Comparison of ENCODE assay signal across 16 cellular contexts in genomic region chr2:239960929-239961661, GRCh38.
DNase-seq lines count a peak whose midpoint lies in the region; ATAC-seq and TF ChIP-seq lines count a peak whose summit lies in the region.
"Had no signal": no experiment of that assay in that cellular context is flagged by ENCODE, and none has a peak within 500 bp of the region (broad histone marks: within the 10 kb centered on the region; RNA-seq: fewer than 3 reads in every experiment).

No MANE protein-coding gene starts in this region.

- H3K27ac ChIP-seq in SK-N-SH (ENCODE audit: low read depth in 2 of 2, low read length in 1 of 2) (no peak overlapping the region), OCI-LY7 (ENCODE audit: low read depth, low read length, poor library complexity, severe bottlenecking) (no peak overlapping the region)
- H3K27ac ChIP-seq: 22Rv1, colonic mucosa had no signal

- 98% methylated on average over 16 of the region's 17 CpGs for WGBS in SK-N-SH (ENCODE audit: low lambda C conversion rate)

- DNase-seq in SK-N-SH, result peak; percentile 20
- peak; percentile 62 for DNase-seq in GM10248 (ENCODE audit: extremely low spot score)
- DNase-seq in NAMALWA (ENCODE audit: low spot score), result peak; percentile 5
- DNase-seq in memory B cell (ENCODE audit: low spot score in 2 of 2), result no peak
- no peak for DNase-seq in hepatic stellate cell (ENCODE audit: low spot score)
- no peak for DNase-seq in OCI-LY7 (ENCODE audit: low spot score)
- no peak for DNase-seq in 8988T
- DNase-seq: activated CD4-positive, CD25-positive, alpha-beta regulatory T cell; colonic mucosa; foreskin fibroblast; kidney glomerular epithelial cell; NCI-H524 treated with DMSO at 0.1 percent for 48 hours; SHP77 treated with DMSO at 0.1 percent for 48 hours had no signal

- H3K4me2 ChIP-seq in SK-N-SH (no peak overlapping the region), OCI-LY7 (ENCODE audit: low read length) (no peak overlapping the region)

- CTCF ChIA-PET in SK-N-SH (lab: Yijun Ruan, JAX) (interaction anchor here (0.6 to 4.5 kb wide), 5 partner anchors 15 to 611 kb away, joined by 3 to 34 read pairs (median 3); no protein-coding TSS in a partner anchor), GM10248 (lab: Yijun Ruan, JAX) (interaction anchor here (0.8 to 2.1 kb wide), 4 partner anchors 18 to 31 kb away, joined by 3 to 9 read pairs (median 4); no protein-coding TSS in a partner anchor), OCI-LY7 (lab: Charles Lee; ENCODE audit: unreplicated experiment) (no interaction called here)

- H3K4me1 Mint-ChIP-seq in memory B cell, result peaks cover 6% of the 10 kb centered on the region

- H3K79me2 ChIP-seq in SK-N-SH (ENCODE audit: insufficient read depth) (no peaks in the 10 kb centered on the region), OCI-LY7 (ENCODE audit: insufficient read depth, low read depth, low read length) (no peaks in the 10 kb centered on the region)

- no peak overlapping the region for H3K9ac ChIP-seq in SK-N-SH

- peaks cover 28% of the 10 kb centered on the region for H3K36me3 Mint-ChIP-seq in memory B cell

- no peak for TF ChIP-seq CTCF in SK-N-SH (IDR thresholded peaks at IDR 0.05)
- peak; percentile 8 for TF ChIP-seq CTCF in GM10248 (IDR thresholded peaks at IDR 0.05; ENCODE audit: control extremely low read depth, extremely low read depth, low read depth, missing control alignments)
- TF ChIP-seq CTCF in OCI-LY7 (conservative IDR thresholded peaks at IDR 0.05; ENCODE audit: low read length), result no peak

- H3K27me3 Mint-ChIP-seq in memory B cell, result no peaks in the 10 kb centered on the region

- no peaks in the 10 kb centered on the region for H3K27me3 ChIP-seq in SK-N-SH (ENCODE audit: insufficient read depth)
- H3K27me3 ChIP-seq: colonic mucosa had no signal

- POLR2A ChIA-PET in SK-N-SH (lab: Yijun Ruan, JAX), result interaction anchor here (0.5 kb wide), 1 partner anchor 65 kb away, joined by 3 read pairs; no protein-coding TSS in a partner anchor
- POLR2A ChIA-PET in GM10248 (lab: Yijun Ruan, JAX), result no interaction called here
- POLR2A ChIA-PET in OCI-LY7 (lab: Charles Lee), result interaction anchor here (0.7 kb wide), 1 partner anchor 10 kb away, joined by 3 read pairs; no protein-coding TSS in a partner anchor

- ATAC-seq in SK-N-SH treated with all-trans-retinoic acid at 6 μM for 48 hours (no peak), memory B cell (ENCODE audit: low read depth) (peak; percentile 24)

- H2AFZ ChIP-seq in SK-N-SH (ENCODE audit: low read depth) (no peak overlapping the region), OCI-LY7 (ENCODE audit: low read length) (no peak overlapping the region)

- TF ChIP-seq RAD21 in SK-N-SH (IDR thresholded peaks at IDR 0.05; ENCODE audit: low read length), result no peak

- peaks cover 0 to 9% of the 10 kb centered on the region in 2 experiments; a peak in 1 of 4 replicates for H3K4me1 ChIP-seq in SK-N-SH (ENCODE audit: control insufficient read depth in 1 of 2, insufficient read depth in 2 of 2, low read depth in 1 of 2, low read length in 1 of 2)
- H3K4me1 ChIP-seq in OCI-LY7 (ENCODE audit: insufficient read depth, low read length, poor library complexity, severe bottlenecking), result no peaks in the 10 kb centered on the region
- H3K4me1 ChIP-seq: colonic mucosa had no signal

- intact Hi-C loops in OCI-LY7 (cut with micrococcal nuclease; ENCODE audit: unreplicated experiment), result no loop called here

- H3K9me2 ChIP-seq in SK-N-SH, result no peaks in the 10 kb centered on the region
- H3K9me2 ChIP-seq in OCI-LY7 (ENCODE audit: insufficient read depth, low read length), result no peaks in the 10 kb centered on the region

- H3K27ac Mint-ChIP-seq in memory B cell, result peak overlapping the region; percentile 55

- H4K20me1 ChIP-seq in SK-N-SH (ENCODE audit: insufficient read depth) (no peaks in the 10 kb centered on the region), OCI-LY7 (ENCODE audit: insufficient read depth, low read length) (no peaks in the 10 kb centered on the region)

- H3K9me3 Mint-ChIP-seq in memory B cell, result no peaks in the 10 kb centered on the region
- H3K9me3 Mint-ChIP-seq: nephron had no signal

- H3K4me3 ChIP-seq in SK-N-SH (ENCODE audit: low read depth in 2 of 2, low read length in 1 of 2) (no peak overlapping the region), OCI-LY7 (ENCODE audit: low read depth, low read length, poor library complexity, severe bottlenecking) (no peak overlapping the region)
- H3K4me3 ChIP-seq: colonic mucosa had no signal

- H3K36me3 ChIP-seq in SK-N-SH (replicated peaks in 1 of 2; ENCODE audit: control insufficient read depth in 1 of 2, insufficient read depth in 2 of 2, low read length in 1 of 2) (peaks cover 3 to 34% of the 10 kb centered on the region in 2 experiments), OCI-LY7 (ENCODE audit: insufficient read depth, low read length) (peaks cover 56% of the 10 kb centered on the region)
- H3K36me3 ChIP-seq: colonic mucosa had no signal

- H3K4me3 Mint-ChIP-seq in memory B cell, result no peak overlapping the region
- H3K4me3 Mint-ChIP-seq: nephron had no signal

- BruUV-seq in OCI-LY7 (replicated peaks; lab: Mats Ljungman, UMichigan), result no TSS peak

- H3F3A ChIP-seq in SK-N-SH (replicated peaks; ENCODE audit: insufficient read depth), result no peaks in the 10 kb centered on the region

- H3K9me3 ChIP-seq in SK-N-SH, result no peaks in the 10 kb centered on the region
- no peaks in the 10 kb centered on the region for H3K9me3 ChIP-seq in OCI-LY7 (ENCODE audit: low read length)
- H3K9me3 ChIP-seq: colonic mucosa had no signal

- TF ChIP-seq EP300 in SK-N-SH (IDR thresholded peaks at IDR 0.05; ENCODE audit: borderline replicate concordance in 1 of 2, low read depth in 1 of 2, low read length in 1 of 2), result no peak

TF ChIP-seq in SK-N-SH, 30 proteins besides CTCF, POLR2A, EP300 and RAD21:
- no peak for TF ChIP-seq GABPA (IDR thresholded peaks at IDR 0.05; ENCODE audit: low read depth)
- no peak for TF ChIP-seq PBX3 (IDR thresholded peaks at IDR 0.05)
- no peak for TF ChIP-seq RFX5 (IDR thresholded peaks at IDR 0.05; ENCODE audit: low read length)
- no peak for TF ChIP-seq TEAD4 (IDR thresholded peaks at IDR 0.05; ENCODE audit: borderline replicate concordance, insufficient read depth)
- TF ChIP-seq POLR2AphosphoS5 (IDR thresholded peaks at IDR 0.05; ENCODE audit: low read depth, low read length), result no peak
- no peak for TF ChIP-seq RXRA (IDR thresholded peaks at IDR 0.05; ENCODE audit: borderline replicate concordance, low read depth)
- TF ChIP-seq MXI1 (IDR thresholded peaks at IDR 0.05; ENCODE audit: low read depth, low read length), result no peak
TF ChIP-seq in SK-N-SH: peak in this region for 0.

TF ChIP-seq in SK-N-SH treated with all-trans-retinoic acid at 6 μM for 48 hours, 23 proteins besides CTCF, POLR2A, EP300 and RAD21:
- TF ChIP-seq TSHZ2 (CRISPR knock-in tag; IDR thresholded peaks at IDR 0.05) (no peak), POU6F1 (CRISPR knock-in tag; IDR thresholded peaks at IDR 0.05; ENCODE audit: borderline replicate concordance, low read depth) (no peak), PPARA (CRISPR knock-in tag; IDR thresholded peaks at IDR 0.05; ENCODE audit: borderline replicate concordance) (no peak), TCF4 (CRISPR knock-in tag; IDR thresholded peaks at IDR 0.05; ENCODE audit: borderline replicate concordance) (no peak), OSR1 (CRISPR knock-in tag; IDR thresholded peaks at IDR 0.05) (no peak), ZNF8 (CRISPR knock-in tag; IDR thresholded peaks at IDR 0.05) (no peak), ESRRG (CRISPR knock-in tag; IDR thresholded peaks at IDR 0.05) (no peak)

Comparison
In these comparisons a context has a peak if more than half of its experiments do, and no peak if none do; other contexts are left out.
1. DNase-seq: peak in SK-N-SH (single experiment), GM10248 (single experiment) and NAMALWA (single experiment); none in memory B cell (0 of 2), hepatic stellate cell (single experiment), OCI-LY7 (single experiment) and 8988T (single experiment).